Comparison of ENCODE assay signal across 8 cellular contexts in the genomic region with DNA sequence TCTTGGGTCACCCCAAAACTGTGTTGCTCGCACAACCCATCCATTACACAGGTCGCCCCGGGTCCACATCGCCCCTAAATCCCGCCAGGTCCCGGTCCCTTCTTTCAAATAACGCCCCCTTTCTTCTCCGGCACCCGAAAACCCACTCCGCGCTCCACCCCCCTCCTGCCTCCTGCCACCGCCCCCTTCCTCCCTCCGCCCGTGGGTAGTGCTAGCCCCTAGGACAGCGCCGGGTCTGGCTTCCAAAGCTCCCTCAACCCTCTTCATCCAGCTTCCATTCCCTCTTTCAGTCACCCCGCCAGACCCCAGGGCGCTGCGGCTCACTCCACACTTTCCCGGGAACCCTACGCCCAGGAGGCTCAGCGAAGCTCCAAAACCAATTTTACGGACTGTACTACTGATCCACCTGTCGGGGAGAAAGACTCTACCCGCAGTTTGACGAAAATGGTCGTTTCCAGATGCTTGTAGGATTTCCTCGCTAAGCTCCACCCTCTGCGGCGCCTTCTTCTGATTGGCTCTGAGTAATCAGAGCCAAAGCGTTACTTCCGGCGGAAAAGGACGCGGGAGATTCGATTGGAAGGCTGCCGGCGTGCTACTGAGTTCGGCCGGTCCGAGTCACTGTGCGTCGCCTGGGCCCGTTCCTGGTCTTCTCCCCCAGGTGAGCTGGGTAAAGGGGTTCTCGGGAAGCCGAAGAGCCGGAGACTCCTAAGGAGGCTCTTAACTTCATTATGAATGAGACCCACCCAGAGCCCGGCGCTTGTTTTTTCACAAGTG.
DNase-seq lines count a peak whose midpoint lies in the region; ATAC-seq lines count a peak whose summit lies in the region.

A gene with protein sequence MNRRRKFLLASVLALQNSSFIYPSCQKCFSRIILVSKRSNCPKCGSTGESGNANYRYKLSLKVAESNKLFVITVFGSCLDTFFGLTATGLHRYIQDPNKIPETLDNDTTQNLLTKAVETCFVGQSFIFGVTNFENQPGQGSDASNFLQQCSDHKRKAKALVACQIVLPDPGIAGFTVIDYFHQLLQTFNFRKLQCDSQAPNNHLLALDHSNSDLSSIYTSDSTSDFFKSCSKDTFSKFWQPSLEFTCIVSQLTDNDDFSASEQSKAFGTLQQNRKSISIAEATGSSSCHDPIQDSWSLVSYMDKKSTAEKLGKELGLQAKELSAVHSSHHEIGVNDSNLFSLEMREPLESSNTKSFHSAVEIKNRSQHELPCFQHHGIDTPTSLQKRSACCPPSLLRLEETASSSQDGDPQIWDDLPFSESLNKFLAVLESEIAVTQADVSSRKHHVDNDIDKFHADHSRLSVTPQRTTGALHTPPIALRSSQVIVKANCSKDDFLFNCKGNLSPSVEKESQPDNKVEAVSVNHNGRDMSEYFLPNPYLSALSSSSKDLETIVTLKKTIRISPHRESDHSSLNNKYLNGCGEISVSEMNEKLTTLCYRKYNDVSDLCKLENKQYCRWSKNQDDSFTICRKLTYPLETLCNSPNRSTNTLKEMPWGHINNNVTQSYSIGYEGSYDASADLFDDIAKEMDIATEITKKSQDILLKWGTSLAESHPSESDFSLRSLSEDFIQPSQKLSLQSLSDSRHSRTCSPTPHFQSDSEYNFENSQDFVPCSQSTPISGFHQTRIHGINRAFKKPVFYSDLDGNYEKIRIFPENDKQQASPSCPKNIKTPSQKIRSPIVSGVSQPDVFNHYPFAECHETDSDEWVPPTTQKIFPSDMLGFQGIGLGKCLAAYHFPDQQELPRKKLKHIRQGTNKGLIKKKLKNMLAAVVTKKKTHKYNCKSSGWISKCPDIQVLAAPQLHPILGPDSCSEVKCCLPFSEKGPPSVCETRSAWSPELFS (plus strand): TSS at position 572 of the 774 bp plus-strand sequence. CDS start 13,003 bp downstream, outside the sequence.

- ATAC-seq in HG03442 (IDR thresholded peaks at IDR 0.05; ENCODE audit: unreplicated experiment): peak; percentile 66

- peak within 1 kb of the TSS; percentile 91 for H3K27ac ChIP-seq in cingulate gyrus (ENCODE audit: low read depth, low read length)

- DNase-seq in AML-193 (lab: John Stamatoyannopoulos, UW) (peak; percentile 89 to 93), GM19238 (ENCODE audit: insufficient read length, low spot score) (peak; percentile 63), NCI-H524 treated with DMSO at 0.1 percent for 48 hours (lab: John Stamatoyannopoulos, UW) (peak; percentile 79), kidney glomerular epithelial cell (lab: John Stamatoyannopoulos, UW) (peak; percentile 97)
- peak; percentile 92 to 93 for DNase-seq in activated CD4-positive, alpha-beta T cell treated with anti-CD3 and anti-CD28 coated beads for 4 hours
- DNase-seq in stimulated activated CD4-positive, alpha-beta T cell treated with anti-CD3 and anti-CD28 coated beads, Interleukin-1b, Interleukin-23, amount 100 ng/mL, for 1 hour (ENCODE audit: low read depth in 2 of 2): peak; percentile 74 to 78

Comparison
In these comparisons a context has a peak if more than half of its experiments do, and no peak if none do; other contexts are left out.
1. Peak in every context shown above with its lines: DNase-seq, ATAC-seq and H3K27ac ChIP-seq.